Comparison of ENCODE assay signal across 7 cellular contexts in genomic region chr2:161340930-161341413, GRCh38. TPM values are rescaled to one million over a fixed set of nuclear protein-coding genes. Genes with fewer than 3 reads are reported as not detected.
A peak's percentile ranks its signal among the peaks of the same experiment; 100 is the strongest.
DNase-seq lines count a peak whose midpoint lies in the region; ATAC-seq and TF ChIP-seq lines count a peak whose summit lies in the region.
"Not testable (repeated sequence)": the region's sequence is repeated elsewhere in the genome, so short reads cannot be mapped to it uniquely, and the experiment has no call there.

No MANE protein-coding gene starts in this region.

- not testable (repeated sequence) for TF ChIP-seq CTCF in IMR-90 (conservative IDR thresholded peaks at IDR 0.05; ENCODE audit: low read depth, low read length); breast epithelium (IDR thresholded peaks at IDR 0.05); foreskin keratinocyte (conservative IDR thresholded peaks at IDR 0.05); hepatocyte (IDR thresholded peaks at IDR 0.05; ENCODE audit: poor library complexity); osteoblast (IDR thresholded peaks at IDR 0.05; ENCODE audit: extremely low read depth, low read depth, low read length)

- not testable (repeated sequence) for H3K14ac ChIP-seq in IMR-90 (replicated peaks; ENCODE audit: low read depth, low read length)

- POLR2A ChIA-PET in IMR-90 (lab: Charles Lee; ENCODE audit: unreplicated experiment), result not testable (repeated sequence)

- not testable (repeated sequence) for H2BK120ac ChIP-seq in IMR-90 (ENCODE audit: low read depth, low read length)

- TF ChIP-seq POLR2A in IMR-90 (IDR thresholded peaks at IDR 0.05; ENCODE audit: low read depth, low read length); breast epithelium (IDR thresholded peaks at IDR 0.05): not testable (repeated sequence)

- DNase-seq in Daoy (ENCODE audit: low read depth) (peak; percentile 7), hepatocyte (ENCODE audit: low spot score) (peak; percentile 8)
- not testable (repeated sequence) for DNase-seq in IMR-90; activated T-cell treated with anti-CD3 and anti-CD28 coated beads, Interleukin-2, amount 50 U/mL, for 72 hours; breast epithelium (ENCODE audit: low spot score in 2 of 2); foreskin keratinocyte; osteoblast (ENCODE audit: insufficient read length, low spot score, missing footprints)

- H2BK20ac ChIP-seq in IMR-90 (ENCODE audit: low read depth, low read length), result not testable (repeated sequence)

- not testable (repeated sequence) for H3K36me3 ChIP-seq in IMR-90 (ENCODE audit: control insufficient read depth, insufficient read depth, low read length); breast epithelium; hepatocyte (replicated peaks; ENCODE audit: insufficient read depth, low read depth); osteoblast (ENCODE audit: insufficient read depth, low read length)

- H3K27ac Mint-ChIP-seq in activated T-cell treated with anti-CD3 and anti-CD28 coated beads, Interleukin-2, amount 50 U/mL, for 72 hours, result not testable (repeated sequence)

- not testable (repeated sequence) for H3K27ac ChIP-seq in IMR-90 (ENCODE audit: insufficient read depth, low read length); breast epithelium; foreskin keratinocyte; hepatocyte; osteoblast (ENCODE audit: low read depth, low read length)

- H3K4me1 Mint-ChIP-seq in activated T-cell treated with anti-CD3 and anti-CD28 coated beads, Interleukin-2, amount 50 U/mL, for 72 hours (ENCODE audit: low read depth), result peaks cover 14% of the 10 kb centered on the region

- H3K9me3 Mint-ChIP-seq in activated T-cell treated with anti-CD3 and anti-CD28 coated beads, Interleukin-2, amount 50 U/mL, for 72 hours, result not testable (repeated sequence)

- H3K27me3 Mint-ChIP-seq in activated T-cell treated with anti-CD3 and anti-CD28 coated beads, Interleukin-2, amount 50 U/mL, for 72 hours (ENCODE audit: low read depth), result not testable (repeated sequence)

- peaks cover 13 to 21% of the 10 kb centered on the region in 2 experiments for H3K79me1 ChIP-seq in IMR-90 (ENCODE audit: low read depth in 1 of 2, low read length in 2 of 2)

- H3K79me2 ChIP-seq in hepatocyte (peaks cover 46% of the 10 kb centered on the region), osteoblast (ENCODE audit: insufficient read depth, low read length) (peaks cover 67% of the 10 kb centered on the region)

- dilution Hi-C loops in IMR-90 (cut with HindIII; ENCODE audit: low sequenced_read_pairs, unreplicated experiment), result not testable (repeated sequence)

- H4K5ac ChIP-seq in IMR-90 (ENCODE audit: low read depth, low read length), result not testable (repeated sequence)

- H3K4me1 ChIP-seq in IMR-90 (ENCODE audit: control insufficient read depth, insufficient read depth, low read length); breast epithelium; hepatocyte (ENCODE audit: insufficient read depth); osteoblast (ENCODE audit: insufficient read depth, low read length): not testable (repeated sequence)
- H3K4me1 ChIP-seq in foreskin keratinocyte, result peaks cover 14% of the 10 kb centered on the region

- peaks cover 13 to 23% of the 10 kb centered on the region in 2 donors for H3K36me3 Mint-ChIP-seq in activated T-cell treated with anti-CD3 and anti-CD28 coated beads, Interleukin-2, amount 50 U/mL, for 72 hours (ENCODE audit: insufficient read depth in 2 of 2)

- not testable (repeated sequence) for H3K4me3 ChIP-seq in IMR-90 (ENCODE audit: insufficient read depth, low read depth, low read length); hepatocyte
- H3K4me3 ChIP-seq in breast epithelium (peak overlapping the region in 2 of 3 donors; percentile 21 to 34), osteoblast (ENCODE audit: insufficient read depth, low read length) (peak overlapping the region; percentile 30)

- not testable (repeated sequence) for H3K4me2 ChIP-seq in IMR-90 (ENCODE audit: low read depth, low read length); hepatocyte
- peak overlapping the region; percentile 57 for H3K4me2 ChIP-seq in osteoblast (ENCODE audit: insufficient read depth, low read length)

- not testable (repeated sequence) for H4K20me1 ChIP-seq in IMR-90 (ENCODE audit: insufficient read depth, low read length); hepatocyte (ENCODE audit: insufficient read depth, poor library complexity, severe bottlenecking); osteoblast (ENCODE audit: insufficient read depth, low read length)

- CTCF ChIA-PET in IMR-90 (lab: Yijun Ruan, JAX), result not testable (repeated sequence)

- H2BK5ac ChIP-seq in IMR-90 (ENCODE audit: low read depth, low read length, poor library complexity, severe bottlenecking), result not testable (repeated sequence)

- H2AK9ac ChIP-seq in IMR-90 (replicated peaks; ENCODE audit: low read depth, low read length, poor library complexity), result not testable (repeated sequence)

- WGBS in IMR-90 (ENCODE audit: extremely low coverage in 2 of 2, insufficient read length in 1 of 2), 2 experiments, result no CpG with 5 or more reads among the region's 64 CpGs
- WGBS in hepatocyte (ENCODE audit: low lambda C conversion rate, missing lambda C conversion rate), result 99% methylated on average over 17 of the region's 64 CpGs

- not testable (repeated sequence) for H3K56ac ChIP-seq in IMR-90 (ENCODE audit: extremely low read depth, insufficient read depth, low read length)

- peak; percentile 73 for ATAC-seq in IMR-90 (ENCODE audit: low read depth)
- peak; percentile 29 to 38 for ATAC-seq in activated T-cell treated with anti-CD3 and anti-CD28 coated beads, Interleukin-2, amount 50 U/mL, for 72 hours (replicated peaks in 1 of 2)
- ATAC-seq in foreskin keratinocyte, result peak; percentile 15

- not testable (repeated sequence) for H3K4me3 Mint-ChIP-seq in activated T-cell treated with anti-CD3 and anti-CD28 coated beads, Interleukin-2, amount 50 U/mL, for 72 hours

- in situ Hi-C loops in IMR-90 (cut with MboI; ENCODE audit: low sequenced_read_pairs), result not testable (repeated sequence)

- not testable (repeated sequence) for H3K9me3 ChIP-seq in IMR-90 (ENCODE audit: control insufficient read depth, insufficient read depth, low read length); breast epithelium; hepatocyte (ENCODE audit: low read depth); osteoblast (ENCODE audit: low read depth, low read length)

- not testable (repeated sequence) for H2AFZ ChIP-seq in IMR-90 (replicated peaks; ENCODE audit: low read length, poor library complexity); hepatocyte; osteoblast (ENCODE audit: low read length)

- not testable (repeated sequence) for TF ChIP-seq RAD21 in IMR-90 (IDR thresholded peaks at IDR 0.05; ENCODE audit: low read length)

- not testable (repeated sequence) for H3K27me3 ChIP-seq in IMR-90 (ENCODE audit: control insufficient read depth, insufficient read depth, low read length); breast epithelium; foreskin keratinocyte; hepatocyte; osteoblast (ENCODE audit: insufficient read depth, low read length)

- not testable (repeated sequence) for H2AK5ac ChIP-seq in IMR-90 (ENCODE audit: low read depth, low read length)

- H3K9ac ChIP-seq in IMR-90 (ENCODE audit: low read depth, low read length), result not testable (repeated sequence)

- H4K8ac ChIP-seq in IMR-90 (ENCODE audit: low read depth in 2 of 2, low read length in 2 of 2), result not testable (repeated sequence)

- H2BK15ac ChIP-seq in IMR-90 (ENCODE audit: low read depth, low read length), result not testable (repeated sequence)

- not testable (repeated sequence) for H4K91ac ChIP-seq in IMR-90 (ENCODE audit: insufficient read depth, low read depth, low read length)

- intact Hi-C loops in IMR-90 (cut with micrococcal nuclease); breast epithelium (cut with DNase I; ENCODE audit: low total_unique reads): not testable (repeated sequence)

- not testable (repeated sequence) for H3K23ac ChIP-seq in IMR-90 (ENCODE audit: low read depth, low read length)

- not testable (repeated sequence) for H3K18ac ChIP-seq in IMR-90 (ENCODE audit: low read depth, low read length)

- H3K9me2 ChIP-seq in hepatocyte (replicated peaks; ENCODE audit: insufficient read depth), result not testable (repeated sequence)

- not testable (repeated sequence) for BruUV-seq in IMR-90 (replicated peaks; lab: Mats Ljungman, UMichigan)

- not testable (repeated sequence) for H3K9me1 ChIP-seq in IMR-90 (ENCODE audit: insufficient read depth, low read length)

- H3K4ac ChIP-seq in IMR-90 (ENCODE audit: low read depth, low read length), result not testable (repeated sequence)

RNA-seq across cellular contexts. Expression of gene PSMD14, which starts 32.7 kb away (rescaled TPM):
- total RNA-seq in Daoy (2014; rRNA removed; shearing (Covaris generic)), result 347 and 407 TPM in 2 replicates
- total RNA-seq in IMR-90 (2012; rRNA removed) (110 and 191 TPM in 2 replicates), breast epithelium (10 to 100 TPM; 38.3 to 50.1 (median 38.7) TPM), foreskin keratinocyte (103 and 106 TPM in 2 replicates), hepatocyte (66.6 and 71.0 TPM in 2 replicates), osteoblast (74.2 and 76.0 TPM in 2 replicates)
- polyA plus RNA-seq in IMR-90 (2012; rRNA removed) (50.9 and 59.3 TPM in 2 replicates), foreskin keratinocyte (80.7 and 89.3 TPM in 2 replicates), hepatocyte (66.9 and 70.2 TPM in 2 replicates)
- 12.7 and 22.7 TPM in 2 replicates for polyA plus RNA-seq in IMR-90 (2012; cell fraction: cytosol; rRNA removed)
- 4.5 and 24.9 TPM in 2 replicates for polyA plus RNA-seq in IMR-90 (2012; cell fraction: nucleus; rRNA removed; ENCODE audit: low replicate concordance)
- total RNA-seq in activated T-cell treated with anti-CD3 and anti-CD28 coated beads, Interleukin-2, amount 50 U/mL, for 72 hours, result 10 to 100 TPM; 69.8 to 77.5 TPM

Comparison
In these comparisons a context has a peak if more than half of its experiments do, and no peak if none do; other contexts are left out.
1. ATAC-seq: peak in every context shown above with its lines; median percentile 73 in IMR-90; 34 in activated T-cell treated with anti-CD3 and anti-CD28 coated beads, Interleukin-2, amount 50 U/mL, for 72 hours; 15 in foreskin keratinocyte.